Comparison of ENCODE assay signal across 1 cellular context in genomic region chr2:62760026-62760425, GRCh38.
A peak's percentile ranks its signal among the peaks of the same experiment; 100 is the strongest.
TF ChIP-seq lines count a peak whose summit lies in the region.

No MANE protein-coding gene starts in this region.

TF ChIP-seq in HepG2, 621 proteins besides CTCF, POLR2A, EP300 and RAD21 (continued from another document):
- 0 out of 2 replicates have a peak, but pooled peaks have one; percentile 15 for TF ChIP-seq HNF1A (IDR thresholded peaks at IDR 0.05; ENCODE audit: low read depth)
- no peak for TF ChIP-seq HNF1A (CRISPR knock-in tag; IDR thresholded peaks at IDR 0.05; ENCODE audit: borderline replicate concordance)
- 0 out of 2 replicates have a peak, but pooled peaks have one; percentile 22 for TF ChIP-seq ZNF362 (CRISPR knock-in tag; IDR thresholded peaks at IDR 0.05; ENCODE audit: borderline replicate concordance)
- no peak for TF ChIP-seq ZNF558 (CRISPR knock-in tag; IDR thresholded peaks at IDR 0.05; ENCODE audit: borderline replicate concordance)
- TF ChIP-seq ARID5B (CRISPR knock-in tag; IDR thresholded peaks at IDR 0.05), result no peak
- no peak for TF ChIP-seq MYPOP (CRISPR knock-in tag; IDR thresholded peaks at IDR 0.05)
- no peak for TF ChIP-seq ZNF484 (CRISPR knock-in tag; IDR thresholded peaks at IDR 0.05; ENCODE audit: borderline replicate concordance, low read depth)
- peak; percentile 54 for TF ChIP-seq RBM22 (optimal IDR thresholded peaks at IDR 0.05; ENCODE audit: low read length)
- no peak for TF ChIP-seq HINFP (CRISPR knock-in tag; IDR thresholded peaks at IDR 0.05; ENCODE audit: low read depth)
- TF ChIP-seq DNMT3B (CRISPR knock-in tag; conservative IDR thresholded peaks at IDR 0.05), result no peak
TF ChIP-seq in HepG2: peak in this region for 3.
